24 cellular contexts compared by ENCODE assay signal in genomic region chr2:47485751-47486300, GRCh38.
DNase-seq lines count a peak whose midpoint lies in the region; ATAC-seq and TF ChIP-seq lines count a peak whose summit lies in the region.
"Had no signal": no experiment of that assay in that cellular context is flagged by ENCODE, and none has a peak within 500 bp of the region (broad histone marks: within the 10 kb centered on the region; RNA-seq: fewer than 3 reads in every experiment).

No MANE protein-coding gene starts in this region.

- no peak overlapping the region for H2AFZ ChIP-seq in GM23338

- intact Hi-C loops in sigmoid colon (cut with DNase I) = no loop called here

- H3K79me2 ChIP-seq in DOHH2 (ENCODE audit: control insufficient read depth, low read length) = no peaks in the 10 kb centered on the region
- H3K79me2 ChIP-seq in GM23338 (replicated peaks; ENCODE audit: insufficient read depth) = no peaks in the 10 kb centered on the region; the same call in 1 of the 2 replicates

- no peak overlapping the region for H3K4me3 Mint-ChIP-seq in GM23338
- H3K4me3 Mint-ChIP-seq in WTC11 = no peak overlapping the region
- H3K4me3 Mint-ChIP-seq: activated CD4-positive, alpha-beta T cell treated with anti-CD3 and anti-CD28 coated beads, Interleukin-2, amount 10 ng/mL, durations not matched to agents 7 days and 5 days; naive thymus-derived CD8-positive, alpha-beta T cell; T-helper 2 cell treated with Interferon-gamma antibody and Interleukin-4, amounts not matched to agents 5 μg/mL and 100 μg/mL, for 36 hours; type B pancreatic cell had no signal

- peak overlapping the region; percentile 49 for H3K4me2 ChIP-seq in DOHH2 (ENCODE audit: low read length)
- H3K4me2 ChIP-seq in GM23338 = no peak overlapping the region
- H3K4me2 ChIP-seq: SK-N-SH had no signal

- DNase-seq in GM23338 (ENCODE audit: low spot score) = no peak
- DNase-seq in WTC11 (ENCODE audit: low spot score) = no peak
- DNase-seq in fibroblast of the conjunctiva (ENCODE audit: low read depth) = peak; percentile 24
- no peak for DNase-seq in sigmoid colon
- no peak for DNase-seq in H7
- no peak for DNase-seq in NCI-H2029 treated with DMSO at 0.1 percent for 48 hours (lab: John Stamatoyannopoulos, UW)
- no peak for DNase-seq in T-helper 1 cell
- DNase-seq: activated CD4-positive, alpha-beta T cell treated with anti-CD3 and anti-CD28 coated beads, Interleukin-2, amount 10 ng/mL, durations not matched to agents 7 days and 5 days; activated naive CD4-positive, alpha-beta T cell treated with anti-CD3 and anti-CD28 coated beads, Interleukin-2, amount 50 U/mL, for 16 hours; DMS53; GF-D8; head of caudate nucleus; lower lobe of right lung; MV-4-11; naive thymus-derived CD8-positive, alpha-beta T cell; NCI-H146; NCI-H446 treated with DMSO at 0.1 percent for 48 hours; SK-N-SH; stimulated activated CD4-positive, alpha-beta T cell treated with anti-CD3 and anti-CD28 coated beads, Interleukin-1b, Interleukin-23, amount 100 ng/mL, for 48 hours had no signal

- CTCF ChIA-PET in WTC11 (lab: Charles Lee) = no interaction called here

- no peak for TF ChIP-seq POLR2A in sigmoid colon (IDR thresholded peaks at IDR 0.05)

- H3K9me3 ChIP-seq in DOHH2 (ENCODE audit: control insufficient read depth, insufficient read depth, low read length) = no peaks in the 10 kb centered on the region
- H3K9me3 ChIP-seq in sigmoid colon = no peaks in the 10 kb centered on the region
- H3K9me3 ChIP-seq: lower lobe of right lung, SK-N-SH had no signal

- no peak for TF ChIP-seq EP300 in sigmoid colon (IDR thresholded peaks at IDR 0.05)

- H3K27me3 ChIP-seq in DOHH2 (ENCODE audit: control insufficient read depth, low read length) = no peaks in the 10 kb centered on the region
- no peaks in the 10 kb centered on the region for H3K27me3 ChIP-seq in GM23338 (ENCODE audit: insufficient read depth)
- no peaks in the 10 kb centered on the region for H3K27me3 ChIP-seq in sigmoid colon
- H3K27me3 ChIP-seq in H7 (ENCODE audit: control insufficient read depth, insufficient read depth, low read length) = no peaks in the 10 kb centered on the region
- H3K27me3 ChIP-seq: BLaER1 had no signal

- peaks cover 38% of the 10 kb centered on the region; the same call in 2 of the 3 replicates for H3K4me1 Mint-ChIP-seq in GM23338
- peaks cover 39% of the 10 kb centered on the region for H3K4me1 Mint-ChIP-seq in WTC11

- H3K27ac Mint-ChIP-seq in GM23338 (peak overlapping the region; percentile 52; the same call in 1 of the 2 replicates), WTC11 (peak overlapping the region; percentile 65)
- H3K27ac Mint-ChIP-seq: activated CD4-positive, alpha-beta T cell treated with anti-CD3 and anti-CD28 coated beads, Interleukin-2, amount 10 ng/mL, durations not matched to agents 7 days and 5 days; T-helper 2 cell treated with Interferon-gamma antibody and Interleukin-4, amounts not matched to agents 5 μg/mL and 100 μg/mL, for 36 hours; type B pancreatic cell had no signal

- POLR2A ChIA-PET in WTC11 (lab: Charles Lee) = interaction anchor here (1.5 kb wide), 1 partner anchor 298 kb away, joined by 3 read pairs; no protein-coding TSS in a partner anchor

- 86 to 89% methylated on average over 6 of the region's 6 CpGs for WGBS in sigmoid colon, 2 donors

- H3K9me2 ChIP-seq in DOHH2 (replicated peaks; ENCODE audit: control insufficient read depth, low read length) = no peaks in the 10 kb centered on the region
- no peaks in the 10 kb centered on the region for H3K9me2 ChIP-seq in GM23338 (ENCODE audit: insufficient read depth)
- H3K9me2 ChIP-seq: SK-N-SH had no signal

- peaks cover 14% of the 10 kb centered on the region for H3F3A ChIP-seq in DOHH2 (ENCODE audit: control insufficient read depth, insufficient read depth)
- peaks cover 13% of the 10 kb centered on the region; the same call in 1 of the 2 replicates for H3F3A ChIP-seq in GM23338 (replicated peaks; ENCODE audit: low read depth)

- H3K9me3 Mint-ChIP-seq in GM23338 (no peaks in the 10 kb centered on the region), WTC11 (no peaks in the 10 kb centered on the region)
- H3K9me3 Mint-ChIP-seq: activated CD4-positive, alpha-beta T cell treated with anti-CD3 and anti-CD28 coated beads, Interleukin-2, amount 10 ng/mL, durations not matched to agents 7 days and 5 days; naive thymus-derived CD8-positive, alpha-beta T cell; T-helper 2 cell treated with Interferon-gamma antibody and Interleukin-4, amounts not matched to agents 5 μg/mL and 100 μg/mL, for 36 hours; type B pancreatic cell had no signal

- H3K4me1 ChIP-seq in DOHH2 (ENCODE audit: control insufficient read depth, low read length) (peaks cover 34% of the 10 kb centered on the region), GM23338 (ENCODE audit: insufficient read depth) (peaks cover 25% of the 10 kb centered on the region), sigmoid colon (no peaks in the 10 kb centered on the region)

- H4K20me1 ChIP-seq in DOHH2 (ENCODE audit: control insufficient read depth, insufficient read depth, low read depth, low read length) = no peaks in the 10 kb centered on the region
- peaks cover 2% of the 10 kb centered on the region; the same call in 1 of the 2 replicates for H4K20me1 ChIP-seq in GM23338 (replicated peaks; ENCODE audit: insufficient read depth)
- H4K20me1 ChIP-seq: BLaER1 had no signal

- ATAC-seq in GM23338 (no peak), WTC11 (no peak)
- ATAC-seq: lower lobe of right lung; naive thymus-derived CD8-positive, alpha-beta T cell had no signal

- peaks cover 39% of the 10 kb centered on the region for H3K36me3 ChIP-seq in DOHH2 (ENCODE audit: control insufficient read depth, low read length)
- H3K36me3 ChIP-seq in GM23338 (ENCODE audit: insufficient read depth) = peaks cover 29% of the 10 kb centered on the region; the same call in 1 of the 2 replicates
- H3K36me3 ChIP-seq in sigmoid colon = peaks cover 0 to 5% (median 2%) of the 10 kb centered on the region in 4 donors
- peaks cover 5% of the 10 kb centered on the region for H3K36me3 ChIP-seq in H7 (replicated peaks; ENCODE audit: control insufficient read depth, insufficient read depth, low read length)

- TF ChIP-seq CTCF in DOHH2 (IDR thresholded peaks at IDR 0.05; ENCODE audit: low read depth, low read length, poor library complexity, severe bottlenecking) = no peak
- TF ChIP-seq CTCF in GM23338 (conservative IDR thresholded peaks at IDR 0.05; ENCODE audit: low read depth in 2 of 2) = no peak
- TF ChIP-seq CTCF in WTC11 (IDR thresholded peaks at IDR 0.05) = no peak
- TF ChIP-seq CTCF in sigmoid colon (IDR thresholded peaks at IDR 0.05) = no peak

- no peak overlapping the region for H3K4me3 ChIP-seq in DOHH2 (ENCODE audit: low read length)
- no peak overlapping the region for H3K4me3 ChIP-seq in GM23338
- no peak overlapping the region for H3K4me3 ChIP-seq in sigmoid colon
- H3K4me3 ChIP-seq in H7 (ENCODE audit: insufficient read depth, low read depth, low read length) = no peak overlapping the region
- H3K4me3 ChIP-seq: BLaER1, lower lobe of right lung, skin epidermis had no signal

- H3K36me3 Mint-ChIP-seq in GM23338 (ENCODE audit: low read depth) (peaks cover 33% of the 10 kb centered on the region), WTC11 (peaks cover 34% of the 10 kb centered on the region)

- H3K27me3 Mint-ChIP-seq in GM23338 (ENCODE audit: insufficient read depth, low read depth, poor library complexity) (no peaks in the 10 kb centered on the region), WTC11 (ENCODE audit: low read depth) (no peaks in the 10 kb centered on the region)
- H3K27me3 Mint-ChIP-seq: activated CD4-positive, alpha-beta T cell treated with anti-CD3 and anti-CD28 coated beads, Interleukin-2, amount 10 ng/mL, durations not matched to agents 7 days and 5 days; naive thymus-derived CD8-positive, alpha-beta T cell; type B pancreatic cell had no signal

- H3K27ac ChIP-seq in DOHH2 (ENCODE audit: low read depth, low read length) (peak overlapping the region; percentile 64), GM23338 (ENCODE audit: low read depth) (no peak overlapping the region), sigmoid colon (no peak overlapping the region)
- H3K27ac ChIP-seq: BLaER1, lower lobe of right lung, skin epidermis had no signal

TF ChIP-seq in GM23338, 12 proteins besides CTCF, POLR2A, EP300 and RAD21 (continues in another document):
- no peak for TF ChIP-seq JUNB (IDR thresholded peaks at IDR 0.05; ENCODE audit: unreplicated experiment)
- TF ChIP-seq STAT1 (IDR thresholded peaks at IDR 0.05; ENCODE audit: unreplicated experiment) = no peak
- TF ChIP-seq ZNF331 (CRISPR knock-in tag; IDR thresholded peaks at IDR 0.05; ENCODE audit: low read depth) = no peak
- TF ChIP-seq CREB1 (CRISPR knock-in tag; IDR thresholded peaks at IDR 0.05; ENCODE audit: low read depth) = no peak
- TF ChIP-seq ETS1 (IDR thresholded peaks at IDR 0.05) = no peak
- TF ChIP-seq NANOG (IDR thresholded peaks at IDR 0.05; ENCODE audit: borderline replicate concordance) = no peak
- TF ChIP-seq POLR2AphosphoS5 (IDR thresholded peaks at IDR 0.05; ENCODE audit: low read depth) = no peak

TF ChIP-seq in WTC11, 78 proteins besides CTCF, POLR2A, EP300 and RAD21 (continues in another document):
- no peak for TF ChIP-seq NFE2L1 (CRISPR knock-in tag; IDR thresholded peaks at IDR 0.05)
- TF ChIP-seq ZNF425 (CRISPR knock-in tag; conservative IDR thresholded peaks at IDR 0.05) = no peak
- no peak for TF ChIP-seq GABPB1 (CRISPR knock-in tag; IDR thresholded peaks at IDR 0.05)
